In genomic region chr7:35650751-35651150, GRCh38 we compare ENCODE assay signal across 18 cellular contexts.
"Had no signal": no experiment of that assay in that cellular context is flagged by ENCODE, and none has a peak within 500 bp of the region (broad histone marks: within the 10 kb centered on the region; RNA-seq: fewer than 3 reads in every experiment).

No MANE protein-coding gene starts in this region.

- H3K4me1 ChIP-seq: uterus had no signal

- H3K4me3 Mint-ChIP-seq: nephron progenitor cell; stimulated activated naive B cell treated with anti-CD40 and anti-IgM and Interleukin-4, amounts not matched to agents 10 μg/mL and 1 μg/mL and 100 μg/mL, for 72 hours; stimulated activated naive CD8-positive, alpha-beta T cell treated with anti-CD3 and anti-CD28 coated beads, Interleukin-15, amount 100 ng/mL, for 72 hours had no signal

- H3K9me3 ChIP-seq: neutrophil, testis, uterus had no signal

- H3K36me3 ChIP-seq: uterus had no signal

- H3K27me3 ChIP-seq: heart left ventricle, neutrophil, testis, transverse colon, uterus had no signal

- H3K27ac Mint-ChIP-seq: nephron progenitor cell; stimulated activated naive B cell treated with anti-CD40 and anti-IgM and Interleukin-4, amounts not matched to agents 10 μg/mL and 1 μg/mL and 100 μg/mL, for 72 hours had no signal

- DNase-seq: effector CD4-positive, alpha-beta T cell; foreskin melanocyte; heart left ventricle; hippocampal formation; islet precursor cell; midbrain; nephron progenitor cell; stimulated activated CD4-positive, alpha-beta T cell treated with anti-CD3 and anti-CD28 coated beads, Interleukin-2, amount 100 ng/mL, for 24 hours; stimulated activated CD4-positive, alpha-beta T cell treated with anti-CD3 and anti-CD28 coated beads, Interleukin-4, amount 100 ng/mL, for 4 hours; stimulated activated naive B cell treated with anti-CD40 and anti-IgM and Interleukin-4, amounts not matched to agents 10 μg/mL and 1 μg/mL and 100 μg/mL, for 72 hours; stimulated activated naive CD8-positive, alpha-beta T cell treated with anti-CD3 and anti-CD28 coated beads, Interleukin-15, amount 100 ng/mL, for 72 hours; testis; transverse colon; uterus had no signal

- H3K27ac ChIP-seq: coronary artery, heart left ventricle, neutrophil, testis, transverse colon, uterus had no signal

- H3K27me3 Mint-ChIP-seq: stimulated activated naive B cell treated with anti-CD40 and anti-IgM and Interleukin-4, amounts not matched to agents 10 μg/mL and 1 μg/mL and 100 μg/mL, for 72 hours; stimulated activated naive CD8-positive, alpha-beta T cell treated with anti-CD3 and anti-CD28 coated beads, Interleukin-15, amount 100 ng/mL, for 72 hours had no signal

- ATAC-seq: left lobe of liver; sciatic nerve; stimulated activated naive B cell treated with anti-CD40 and anti-IgM and Interleukin-4, amounts not matched to agents 10 μg/mL and 1 μg/mL and 100 μg/mL, for 72 hours; stimulated activated naive CD8-positive, alpha-beta T cell treated with anti-CD3 and anti-CD28 coated beads, Interleukin-15, amount 100 ng/mL, for 72 hours had no signal

- H3K4me3 ChIP-seq: coronary artery, heart left ventricle, testis, transverse colon, uterus had no signal
